In genomic region chr20:49694450-49695071, GRCh38 we compare ENCODE assay signal across 15 cellular contexts. TPM values are rescaled to one million over a fixed set of nuclear protein-coding genes. Genes with fewer than 3 reads are reported as not detected.
DNase-seq lines count a peak whose midpoint lies in the region; ATAC-seq and TF ChIP-seq lines count a peak whose summit lies in the region.
"Had no signal": no experiment of that assay in that cellular context is flagged by ENCODE, and none has a peak within 500 bp of the region (broad histone marks: within the 10 kb centered on the region; RNA-seq: fewer than 3 reads in every experiment).

No MANE protein-coding gene starts in this region.

- no peak for DNase-seq in activated CD4-positive, alpha-beta T cell treated with anti-CD3 and anti-CD28 coated beads for 36 hours
- no peak for DNase-seq in activated CD4-positive, alpha-beta T cell treated with anti-CD3 and anti-CD28 coated beads, Interleukin-2, amount 50 U/mL, for 4 hours
- DNase-seq in NCI-H69 (lab: John Stamatoyannopoulos, UW) (peak; percentile 10), BE2C (no peak)
- no peak for DNase-seq in stimulated activated effector memory CD8-positive, alpha-beta T cell treated with anti-CD3 and anti-CD28 coated beads, Interleukin-12 subunit alpha, Interleukin-12 subunit beta, amount 100 ng/mL, for 72 hours (ENCODE audit: low spot score in 2 of 2)
- no peak for DNase-seq in activated naive CD4-positive, alpha-beta T cell treated with anti-CD3 and anti-CD28 coated beads, Interleukin-2, amount 10 ng/mL, durations not matched to agents 7 days and 5 days
- DNase-seq: ACHN; activated effector memory CD4-positive, alpha-beta T cell treated with Interleukin-2 at 50 U/mL for 16 hours; DMS153; esophagus squamous epithelium; NCI-H446; thyroid gland had no signal

- CTCF ChIA-PET in activated CD4-positive, alpha-beta T cell treated with anti-CD3 and anti-CD28 coated beads for 36 hours (lab: Charles Lee), result interaction anchor here (2.0 kb wide), 1 partner anchor 16 kb away, joined by 7 read pairs; no protein-coding TSS in a partner anchor
- CTCF ChIA-PET in activated naive CD4-positive, alpha-beta T cell treated with anti-CD3 and anti-CD28 coated beads, Interleukin-2, amount 10 ng/mL, durations not matched to agents 7 days and 5 days (lab: Charles Lee), result no interaction called here

- POLR2A ChIA-PET in activated CD4-positive, alpha-beta T cell treated with anti-CD3 and anti-CD28 coated beads for 36 hours (lab: Charles Lee), result no interaction called here

- no peak overlapping the region for H3K9ac ChIP-seq in iPS-20b (ENCODE audit: low read depth, low read length)

- H3K27me3 Mint-ChIP-seq in activated CD4-positive, alpha-beta T cell treated with anti-CD3 and anti-CD28 coated beads for 36 hours, result no peaks in the 10 kb centered on the region
- H3K27me3 Mint-ChIP-seq in activated naive CD4-positive, alpha-beta T cell treated with anti-CD3 and anti-CD28 coated beads, Interleukin-2, amount 10 ng/mL, durations not matched to agents 7 days and 5 days, result no peaks in the 10 kb centered on the region

- H3K36me3 ChIP-seq in iPS-20b (ENCODE audit: insufficient read depth, low read depth, low read length) (no peaks in the 10 kb centered on the region), BE2C (no peaks in the 10 kb centered on the region)
- H3K36me3 ChIP-seq: thyroid gland had no signal

- H3K4me3 ChIP-seq in iPS-20b (ENCODE audit: low read length) (no peak overlapping the region), BE2C (ENCODE audit: low read depth, low read length) (no peak overlapping the region)
- H3K4me3 ChIP-seq: esophagus squamous epithelium, thyroid gland had no signal

- H3K4me3 Mint-ChIP-seq in activated CD4-positive, alpha-beta T cell treated with anti-CD3 and anti-CD28 coated beads for 36 hours, result no peak overlapping the region
- no peak overlapping the region for H3K4me3 Mint-ChIP-seq in stimulated activated effector memory CD8-positive, alpha-beta T cell treated with anti-CD3 and anti-CD28 coated beads, Interleukin-12 subunit alpha, Interleukin-12 subunit beta, amount 100 ng/mL, for 72 hours
- no peak overlapping the region for H3K4me3 Mint-ChIP-seq in activated naive CD4-positive, alpha-beta T cell treated with anti-CD3 and anti-CD28 coated beads, Interleukin-2, amount 10 ng/mL, durations not matched to agents 7 days and 5 days

- intact Hi-C loops in activated CD4-positive, alpha-beta T cell treated with anti-CD3 and anti-CD28 coated beads for 36 hours (cut with DNase I, micrococcal nuclease), result no loop called here

- H3K27me3 ChIP-seq in iPS-20b (ENCODE audit: insufficient read depth, low read length) (no peaks in the 10 kb centered on the region), BE2C (no peaks in the 10 kb centered on the region)
- H3K27me3 ChIP-seq: esophagus squamous epithelium, thyroid gland had no signal

- H3K27ac Mint-ChIP-seq in activated CD4-positive, alpha-beta T cell treated with anti-CD3 and anti-CD28 coated beads for 36 hours, result no peak overlapping the region
- H3K27ac Mint-ChIP-seq in stimulated activated effector memory CD8-positive, alpha-beta T cell treated with anti-CD3 and anti-CD28 coated beads, Interleukin-12 subunit alpha, Interleukin-12 subunit beta, amount 100 ng/mL, for 72 hours, result peak overlapping the region; percentile 4
- H3K27ac Mint-ChIP-seq in activated naive CD4-positive, alpha-beta T cell treated with anti-CD3 and anti-CD28 coated beads, Interleukin-2, amount 10 ng/mL, durations not matched to agents 7 days and 5 days, result no peak overlapping the region

- H3K9me3 Mint-ChIP-seq in activated CD4-positive, alpha-beta T cell treated with anti-CD3 and anti-CD28 coated beads for 36 hours (ENCODE audit: low read depth), result no peaks in the 10 kb centered on the region
- no peaks in the 10 kb centered on the region for H3K9me3 Mint-ChIP-seq in stimulated activated effector memory CD8-positive, alpha-beta T cell treated with anti-CD3 and anti-CD28 coated beads, Interleukin-12 subunit alpha, Interleukin-12 subunit beta, amount 100 ng/mL, for 72 hours
- no peaks in the 10 kb centered on the region for H3K9me3 Mint-ChIP-seq in activated naive CD4-positive, alpha-beta T cell treated with anti-CD3 and anti-CD28 coated beads, Interleukin-2, amount 10 ng/mL, durations not matched to agents 7 days and 5 days

- H3K4me1 ChIP-seq in iPS-20b (ENCODE audit: insufficient read depth, low read length), result peaks cover 46% of the 10 kb centered on the region
- H3K4me1 ChIP-seq in BE2C, result peaks cover 35% of the 10 kb centered on the region

- peaks cover 51% of the 10 kb centered on the region for H3K4me1 Mint-ChIP-seq in activated CD4-positive, alpha-beta T cell treated with anti-CD3 and anti-CD28 coated beads for 36 hours
- H3K4me1 Mint-ChIP-seq in stimulated activated effector memory CD8-positive, alpha-beta T cell treated with anti-CD3 and anti-CD28 coated beads, Interleukin-12 subunit alpha, Interleukin-12 subunit beta, amount 100 ng/mL, for 72 hours, result peaks cover 78% of the 10 kb centered on the region
- peaks cover 13% of the 10 kb centered on the region for H3K4me1 Mint-ChIP-seq in activated naive CD4-positive, alpha-beta T cell treated with anti-CD3 and anti-CD28 coated beads, Interleukin-2, amount 10 ng/mL, durations not matched to agents 7 days and 5 days

- peaks cover 4% of the 10 kb centered on the region for H3K36me3 Mint-ChIP-seq in activated CD4-positive, alpha-beta T cell treated with anti-CD3 and anti-CD28 coated beads for 36 hours (ENCODE audit: low read depth)
- H3K36me3 Mint-ChIP-seq in stimulated activated effector memory CD8-positive, alpha-beta T cell treated with anti-CD3 and anti-CD28 coated beads, Interleukin-12 subunit alpha, Interleukin-12 subunit beta, amount 100 ng/mL, for 72 hours, result peaks cover 15% of the 10 kb centered on the region
- H3K36me3 Mint-ChIP-seq in activated naive CD4-positive, alpha-beta T cell treated with anti-CD3 and anti-CD28 coated beads, Interleukin-2, amount 10 ng/mL, durations not matched to agents 7 days and 5 days, result no peaks in the 10 kb centered on the region

- peak overlapping the region; percentile 56 for H3K27ac ChIP-seq in iPS-20b (ENCODE audit: low read length)
- H3K27ac ChIP-seq: esophagus squamous epithelium, thyroid gland had no signal

- H3K9me3 ChIP-seq in iPS-20b (ENCODE audit: insufficient read depth, low read depth, low read length) (no peaks in the 10 kb centered on the region), BE2C (no peaks in the 10 kb centered on the region)
- H3K9me3 ChIP-seq: esophagus squamous epithelium, thyroid gland had no signal

- TF ChIP-seq CTCF in BE2C (IDR thresholded peaks at IDR 0.05; ENCODE audit: low read depth, low read length), result no peak

- peak; percentile 35 for ATAC-seq in activated CD4-positive, alpha-beta T cell treated with anti-CD3 and anti-CD28 coated beads for 36 hours
- ATAC-seq in stimulated activated effector memory CD8-positive, alpha-beta T cell treated with anti-CD3 and anti-CD28 coated beads, Interleukin-12 subunit alpha, Interleukin-12 subunit beta, amount 100 ng/mL, for 72 hours, result no peak
- no peak for ATAC-seq in GM18870 (IDR thresholded peaks at IDR 0.05; ENCODE audit: unreplicated experiment)
- ATAC-seq: activated CD4-positive, CD25-positive, alpha-beta regulatory T cell treated with anti-CD3 and anti-CD28 coated beads, Interleukin-2, amount 50 U/mL, for 24 hours had no signal

RNA-seq across cellular contexts. Expression of gene B4GALT5, which starts 19.1 kb away (rescaled TPM):
- total RNA-seq in activated CD4-positive, alpha-beta T cell treated with anti-CD3 and anti-CD28 coated beads for 36 hours, result 10 to 100 TPM; 18.6 to 19.6 TPM
- polyA plus RNA-seq in BE2C (2012; ENCODE audit: insufficient read depth, insufficient read length, low read depth), result 36.9 TPM
